17 cellular contexts compared by ENCODE assay signal in the genomic region with DNA sequence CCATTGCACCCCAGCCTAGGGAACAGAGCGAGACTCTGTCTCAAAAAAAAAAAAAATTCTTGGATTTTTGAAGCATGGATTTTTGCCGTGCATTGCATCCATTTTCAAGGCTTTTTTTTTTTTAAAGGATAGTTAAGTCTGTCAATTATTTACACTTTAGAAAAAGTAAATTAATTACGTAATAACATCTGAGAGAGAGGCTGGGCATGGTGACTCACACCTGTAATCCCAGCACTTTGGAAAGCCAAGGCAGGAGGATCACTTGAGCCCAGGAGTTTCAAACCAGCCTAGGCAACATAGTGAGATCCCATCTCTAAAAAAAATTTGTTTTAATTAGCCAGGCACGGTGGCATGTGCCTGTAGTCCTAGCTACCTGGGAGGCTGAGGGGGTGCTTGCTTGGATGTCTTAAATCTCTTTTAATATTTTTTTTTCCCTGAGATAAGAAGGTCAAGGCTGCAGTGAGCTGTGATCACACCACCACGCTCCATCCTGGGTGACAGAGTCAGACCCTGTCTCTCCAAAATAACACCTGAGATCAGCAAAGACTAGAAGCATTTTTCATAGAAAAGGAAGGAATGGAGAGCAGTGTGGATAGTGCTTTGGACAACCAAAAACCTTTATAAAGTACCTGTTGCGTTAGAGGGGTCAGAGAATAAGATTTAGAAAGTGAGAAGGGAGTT. TPM values are rescaled to one million over a fixed set of nuclear protein-coding genes. Genes with fewer than 3 reads are reported as not detected.
DNase-seq lines count a peak whose midpoint lies in the region; ATAC-seq, FAIRE-seq and TF ChIP-seq lines count a peak whose summit lies in the region.
"Had no signal": no experiment of that assay in that cellular context is flagged by ENCODE, and none has a peak within 500 bp of the region (broad histone marks: within the 10 kb centered on the region; RNA-seq: fewer than 3 reads in every experiment).

No MANE protein-coding gene starts in this region.

- FAIRE-seq in GM12891 (lab: Jason Lieb, UNC) = no peak

- H3K4me3 Mint-ChIP-seq in CD4-positive, alpha-beta memory T cell = peak overlapping the region in 5 of 8 donors; percentile 37 to 86 (median 70)

- intact Hi-C loops in CD4-positive, alpha-beta memory T cell (cut with micrococcal nuclease) = loop anchor here (2.0 to 5.0 kb wide), 3 partner anchors 23 to 157 kb away; a partner anchor contains a TSS

- peak overlapping the region; percentile 91 to 100 (median 97) for H3K27ac Mint-ChIP-seq in CD4-positive, alpha-beta memory T cell
- H3K27ac Mint-ChIP-seq in activated naive CD4-positive, alpha-beta T cell treated with anti-CD3 and anti-CD28 coated beads, Interleukin-2, amount 50 U/mL, for 72 hours = peak overlapping the region; percentile 86 to 94

- no peak overlapping the region for H3K4me3 ChIP-seq in CD4-positive, alpha-beta memory T cell (ENCODE audit: low read length in 2 of 2)
- H3K4me3 ChIP-seq in coronary artery = no peak overlapping the region
- H3K4me3 ChIP-seq: BLaER1 treated with 17β-estradiol and CSF1 and Interleukin-3, amounts not matched to agents 10 nM and 100 nM; heart right ventricle; Peyer's patch; thoracic aorta had no signal

- no peak for DNase-seq in CD4-positive, alpha-beta memory T cell
- DNase-seq in DMS53 treated with DMSO at 0.1 percent for 48 hours (lab: John Stamatoyannopoulos, UW; ENCODE audit: unreplicated experiment) (peak; percentile 62), left lobe of liver (ENCODE audit: low spot score) (no peak), coronary artery (ENCODE audit: low spot score) (no peak), GM12891 (ENCODE audit: insufficient read length, low spot score) (no peak)
- DNase-seq in activated naive CD4-positive, alpha-beta T cell treated with anti-CD3 and anti-CD28 coated beads, Interleukin-2, amount 50 U/mL, for 72 hours (ENCODE audit: low spot score in 2 of 2) = no peak
- DNase-seq: activated CD4-positive, alpha-beta T cell treated with anti-CD3 and anti-CD28 coated beads for 4 hours; activated gamma-delta T cell; heart right ventricle; left cardiac atrium; NCI-H146; NCI-H510A treated with DMSO at 0.1 percent for 48 hours had no signal

- H3K4me1 Mint-ChIP-seq in CD4-positive, alpha-beta memory T cell = peaks cover 33 to 59% (median 49%) of the 10 kb centered on the region in 4 donors

- H3K27me3 Mint-ChIP-seq in CD4-positive, alpha-beta memory T cell = no peaks in the 10 kb centered on the region

- peaks cover 57% of the 10 kb centered on the region for H3K4me1 ChIP-seq in CD4-positive, alpha-beta memory T cell (ENCODE audit: insufficient read depth, low read length)
- H3K4me1 ChIP-seq: Peyer's patch had no signal

- POLR2A ChIA-PET in CD4-positive, alpha-beta memory T cell (lab: Charles Lee; ENCODE audit: partially characterized antibody) = interaction anchor here (1.5 to 5.0 kb wide), 15 partner anchors 7 to 330 kb away, joined by 3 to 60 read pairs (median 19); a partner anchor contains a TSS

- CTCF ChIA-PET in CD4-positive, alpha-beta memory T cell (lab: Charles Lee; ENCODE audit: partially characterized antibody) = interaction anchor here (1.3 to 6.9 kb wide), 5 partner anchors 11 to 54 kb away, joined by 3 to 28 read pairs (median 8); a partner anchor contains a TSS

- H3K27me3 ChIP-seq in CD4-positive, alpha-beta memory T cell (ENCODE audit: insufficient read depth, low read length) = no peaks in the 10 kb centered on the region
- H3K27me3 ChIP-seq: BLaER1 treated with 17β-estradiol and CSF1 and Interleukin-3, amounts not matched to agents 10 nM and 100 nM; Peyer's patch had no signal

- no peaks in the 10 kb centered on the region for H3K9me3 ChIP-seq in CD4-positive, alpha-beta memory T cell (ENCODE audit: control insufficient read depth in 1 of 2, low read length in 2 of 2)
- H3K9me3 ChIP-seq: BLaER1 treated with 17β-estradiol and CSF1 and Interleukin-3, amounts not matched to agents 10 nM and 100 nM; heart right ventricle; Peyer's patch; thoracic aorta had no signal

- no peak for TF ChIP-seq CTCF in coronary artery (IDR thresholded peaks at IDR 0.05)

- H3K36me3 ChIP-seq in CD4-positive, alpha-beta memory T cell (ENCODE audit: insufficient read depth, low read length) = no peaks in the 10 kb centered on the region
- H3K36me3 ChIP-seq: BLaER1 treated with 17β-estradiol and CSF1 and Interleukin-3, amounts not matched to agents 10 nM and 100 nM; heart right ventricle; Peyer's patch; thoracic aorta had no signal

- H3K36me3 Mint-ChIP-seq in CD4-positive, alpha-beta memory T cell = no peaks in the 10 kb centered on the region
- peaks cover 1 to 26% of the 10 kb centered on the region in 2 donors for H3K36me3 Mint-ChIP-seq in activated naive CD4-positive, alpha-beta T cell treated with anti-CD3 and anti-CD28 coated beads, Interleukin-2, amount 50 U/mL, for 72 hours

- peaks cover 0 to under 1% (median 0%) of the 10 kb centered on the region in 8 donors for H3K9me3 Mint-ChIP-seq in CD4-positive, alpha-beta memory T cell
- H3K9me3 Mint-ChIP-seq in activated naive CD4-positive, alpha-beta T cell treated with anti-CD3 and anti-CD28 coated beads, Interleukin-2, amount 50 U/mL, for 72 hours = peaks cover 1 to 9% of the 10 kb centered on the region in 2 donors

- TF ChIP-seq POLR2A in GM12891 (IDR thresholded peaks at IDR 0.05; ENCODE audit: low read depth, low read length) = no peak

- H3K27ac ChIP-seq in CD4-positive, alpha-beta memory T cell (ENCODE audit: low read depth, low read length) = peak overlapping the region; percentile 67
- no peak overlapping the region for H3K27ac ChIP-seq in coronary artery
- H3K27ac ChIP-seq: BLaER1 treated with 17β-estradiol and CSF1 and Interleukin-3, amounts not matched to agents 10 nM and 100 nM; KMS-11; thoracic aorta had no signal

- ATAC-seq in activated naive CD4-positive, alpha-beta T cell treated with anti-CD3 and anti-CD28 coated beads, Interleukin-2, amount 50 U/mL, for 72 hours = no peak
- peak; percentile 62 for ATAC-seq in left lobe of liver
- no peak for ATAC-seq in HG03442 (IDR thresholded peaks at IDR 0.05; ENCODE audit: unreplicated experiment)
- ATAC-seq: heart right ventricle, left cardiac atrium had no signal

TF ChIP-seq in GM12891, 5 proteins besides CTCF, POLR2A, EP300 and RAD21:
- TF ChIP-seq POLR2AphosphoS5 (IDR thresholded peaks at IDR 0.05; ENCODE audit: low read depth, low read length) (no peak), POU2F2 (IDR thresholded peaks at IDR 0.05; ENCODE audit: low read depth, low read length) (no peak), SPI1 (IDR thresholded peaks at IDR 0.05; ENCODE audit: low read depth, low read length) (no peak), TAF1 (IDR thresholded peaks at IDR 0.05; ENCODE audit: low read depth, low read length) (no peak), PAX5 (IDR thresholded peaks at IDR 0.05; ENCODE audit: insufficient read depth, low read length, severe bottlenecking) (no peak)
TF ChIP-seq in GM12891: peak in this region for 0.

RNA-seq across cellular contexts. Expression of a gene that starts 6.8 kb away (rescaled TPM):
- 10 to 100 TPM; 69.7 to 69.8 TPM for total RNA-seq in CD4-positive, alpha-beta memory T cell
- polyA plus RNA-seq in CD4-positive, alpha-beta memory T cell = 10 to 100 TPM in 1 of 2 donors, 1 to 10 TPM in 1; 9.7 to 11.8 TPM
- total RNA-seq in activated naive CD4-positive, alpha-beta T cell treated with anti-CD3 and anti-CD28 coated beads, Interleukin-2, amount 50 U/mL, for 72 hours = 10 to 100 TPM; 18.9 to 34.4 TPM
- 3.6 TPM for total RNA-seq in left lobe of liver
- polyA plus RNA-seq in GM12891 (2012; ENCODE audit: low read depth, missing spikeins) = 4.3 TPM

RNA-seq across cellular contexts. Expression of a gene that starts 41.8 kb away (rescaled TPM):
- 10 to 100 TPM; 23.3 to 24.8 TPM for total RNA-seq in CD4-positive, alpha-beta memory T cell
- polyA plus RNA-seq in CD4-positive, alpha-beta memory T cell = 10 to 100 TPM; 35.5 to 47.8 TPM
- total RNA-seq in activated naive CD4-positive, alpha-beta T cell treated with anti-CD3 and anti-CD28 coated beads, Interleukin-2, amount 50 U/mL, for 72 hours = 10 to 100 TPM; 32.9 to 44.1 TPM
- total RNA-seq in left lobe of liver = 9.1 TPM
- 28.6 TPM for polyA plus RNA-seq in GM12891 (2012; ENCODE audit: low read depth, missing spikeins)

RNA-seq across cellular contexts. Expression of a gene that starts 54.2 kb away (rescaled TPM):
- total RNA-seq in CD4-positive, alpha-beta memory T cell = 100 to 1,000 TPM; 172 to 189 TPM
- polyA plus RNA-seq in CD4-positive, alpha-beta memory T cell = 100 to 1,000 TPM; 117 to 155 TPM
- 100 to 1,000 TPM; 199 to 209 TPM for total RNA-seq in activated naive CD4-positive, alpha-beta T cell treated with anti-CD3 and anti-CD28 coated beads, Interleukin-2, amount 50 U/mL, for 72 hours
- 39.1 TPM for total RNA-seq in left lobe of liver
- polyA plus RNA-seq in GM12891 (2012; ENCODE audit: low read depth, missing spikeins) = 61.4 TPM
